Comparison of ENCODE assay signal across 30 cellular contexts in the genomic region with DNA sequence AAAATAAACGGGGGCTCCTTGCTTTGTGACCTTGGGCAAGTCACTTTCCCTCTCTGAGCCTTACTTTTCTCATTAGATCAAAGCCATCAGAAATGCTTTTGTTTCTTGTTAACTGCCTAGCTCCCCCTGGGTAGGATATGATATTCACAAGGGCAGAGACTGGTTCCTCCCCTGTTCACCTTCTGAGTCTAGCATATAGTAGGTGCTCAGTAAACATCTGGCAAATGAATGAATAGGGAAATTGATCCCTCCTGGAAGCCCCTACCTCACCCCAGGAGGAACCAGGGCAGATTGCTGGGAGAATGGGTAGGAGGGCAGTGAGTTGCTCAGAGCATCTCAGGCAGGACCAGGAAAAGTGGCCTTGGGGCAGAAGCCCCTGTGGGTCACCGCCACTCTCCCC. TPM values are rescaled to one million over a fixed set of nuclear protein-coding genes. Genes with fewer than 3 reads are reported as not detected.
"Had no signal": no experiment of that assay in that cellular context is flagged by ENCODE, and none has a peak within 500 bp of the region (broad histone marks: within the 10 kb centered on the region; RNA-seq: fewer than 3 reads in every experiment).

No MANE protein-coding gene starts in this region.

- DNase-seq: naive B cell; naive thymus-derived CD8-positive, alpha-beta T cell; nucleus accumbens; ovary; psoas muscle; right lobe of liver; sigmoid colon; small intestine; stimulated activated CD4-positive, alpha-beta T cell treated with anti-CD3 and anti-CD28 coated beads, Interleukin-15, amount 100 ng/mL, for 24 hours; stimulated activated CD4-positive, alpha-beta T cell treated with anti-CD3 and anti-CD28 coated beads, Interleukin-2, amount 100 ng/mL, for 24 hours; stimulated activated CD4-positive, alpha-beta T cell treated with anti-CD3 and anti-CD28 coated beads, Interleukin-2, amount 100 ng/mL, for 48 hours; stimulated activated CD4-positive, alpha-beta T cell treated with anti-CD3 and anti-CD28 coated beads, Interleukin-4, amount 100 ng/mL, for 24 hours; stimulated activated naive B cell treated with anti-CD40 and anti-IgM and Interleukin-4, amounts not matched to agents 10 μg/mL and 1 μg/mL and 100 μg/mL, for 72 hours; stimulated activated naive CD4-positive, alpha-beta T cell treated with Interleukin-2 at 50 U/mL for 16 hours; stomach; thyroid gland; upper lobe of right lung; uterus had no signal

- ATAC-seq: naive thymus-derived CD8-positive, alpha-beta T cell; natural killer cell treated with Interleukin-12 subunit alpha and Interleukin-12 subunit beta and Interleukin-15 and Interleukin-18, amount 100 ng/mL, for 72 hours; psoas muscle; right cardiac atrium; right lobe of liver; stimulated activated effector memory CD8-positive, alpha-beta T cell treated with anti-CD3 and anti-CD28 coated beads, Interleukin-12 subunit alpha, Interleukin-12 subunit beta, amount 100 ng/mL, for 72 hours; stimulated activated naive B cell treated with anti-CD40 and anti-IgM and Interleukin-4, amounts not matched to agents 10 μg/mL and 1 μg/mL and 100 μg/mL, for 72 hours; upper lobe of right lung had no signal

- H3K36me3 Mint-ChIP-seq: naive B cell; natural killer cell treated with Interleukin-12 subunit alpha and Interleukin-12 subunit beta and Interleukin-15 and Interleukin-18, amount 100 ng/mL, for 72 hours; type B pancreatic cell had no signal

- H2AFZ ChIP-seq: parathyroid adenoma had no signal

- H3K4me3 Mint-ChIP-seq: naive B cell; naive thymus-derived CD8-positive, alpha-beta T cell; natural killer cell treated with Interleukin-12 subunit alpha and Interleukin-12 subunit beta and Interleukin-15 and Interleukin-18, amount 100 ng/mL, for 72 hours; stimulated activated effector memory CD8-positive, alpha-beta T cell treated with anti-CD3 and anti-CD28 coated beads, Interleukin-12 subunit alpha, Interleukin-12 subunit beta, amount 100 ng/mL, for 72 hours; stimulated activated naive B cell treated with anti-CD40 and anti-IgM and Interleukin-4, amounts not matched to agents 10 μg/mL and 1 μg/mL and 100 μg/mL, for 72 hours; stimulated activated naive CD8-positive, alpha-beta T cell treated with anti-CD3 and anti-CD28 coated beads, Interleukin-15, Interleukin-2, amounts not matched to agents 100 ng/mL and 50 ng/mL, for 24 hours; type B pancreatic cell had no signal

- H3K4me1 Mint-ChIP-seq: stimulated activated effector memory CD8-positive, alpha-beta T cell treated with anti-CD3 and anti-CD28 coated beads, Interleukin-12 subunit alpha, Interleukin-12 subunit beta, amount 100 ng/mL, for 72 hours had no signal

- H3K27me3 Mint-ChIP-seq: naive B cell; naive thymus-derived CD8-positive, alpha-beta T cell; natural killer cell treated with Interleukin-12 subunit alpha and Interleukin-12 subunit beta and Interleukin-15 and Interleukin-18, amount 100 ng/mL, for 72 hours; progenitor cell of endocrine pancreas; stimulated activated naive B cell treated with anti-CD40 and anti-IgM and Interleukin-4, amounts not matched to agents 10 μg/mL and 1 μg/mL and 100 μg/mL, for 72 hours; stimulated activated naive CD8-positive, alpha-beta T cell treated with anti-CD3 and anti-CD28 coated beads, Interleukin-15, Interleukin-2, amounts not matched to agents 100 ng/mL and 50 ng/mL, for 24 hours; type B pancreatic cell had no signal

- H3K9ac ChIP-seq: parathyroid adenoma had no signal

- H3K4me3 ChIP-seq: ovary, psoas muscle, right lobe of liver, sigmoid colon, stomach, thoracic aorta, thyroid gland, tibial nerve, upper lobe of right lung, uterus had no signal

- H3K27ac ChIP-seq: neutrophil, ovary, parathyroid adenoma, psoas muscle, right lobe of liver, sigmoid colon, stomach, thoracic aorta, thyroid gland, tibial nerve, upper lobe of right lung, uterus had no signal

- H3K4me1 ChIP-seq: parathyroid adenoma, psoas muscle, right lobe of liver, thyroid gland, upper lobe of right lung, uterus had no signal

- H3K9me3 ChIP-seq: neutrophil, ovary, psoas muscle, right lobe of liver, sigmoid colon, stomach, thoracic aorta, thyroid gland, tibial nerve, upper lobe of right lung, uterus had no signal

- H3K79me2 ChIP-seq: parathyroid adenoma had no signal

- H3K27ac Mint-ChIP-seq: naive B cell; natural killer cell treated with Interleukin-12 subunit alpha and Interleukin-12 subunit beta and Interleukin-15 and Interleukin-18, amount 100 ng/mL, for 72 hours; progenitor cell of endocrine pancreas; stimulated activated effector memory CD8-positive, alpha-beta T cell treated with anti-CD3 and anti-CD28 coated beads, Interleukin-12 subunit alpha, Interleukin-12 subunit beta, amount 100 ng/mL, for 72 hours; stimulated activated naive B cell treated with anti-CD40 and anti-IgM and Interleukin-4, amounts not matched to agents 10 μg/mL and 1 μg/mL and 100 μg/mL, for 72 hours; stimulated activated naive CD8-positive, alpha-beta T cell treated with anti-CD3 and anti-CD28 coated beads, Interleukin-15, Interleukin-2, amounts not matched to agents 100 ng/mL and 50 ng/mL, for 24 hours; type B pancreatic cell had no signal

- FAIRE-seq: small intestine had no signal

- H3K27me3 ChIP-seq: neutrophil, ovary, right lobe of liver, sigmoid colon, stomach, thyroid gland, tibial nerve, upper lobe of right lung, uterus had no signal

- H3K36me3 ChIP-seq: ovary, uterus had no signal

- H3K9me3 Mint-ChIP-seq: naive B cell; naive thymus-derived CD8-positive, alpha-beta T cell; natural killer cell treated with Interleukin-12 subunit alpha and Interleukin-12 subunit beta and Interleukin-15 and Interleukin-18, amount 100 ng/mL, for 72 hours; stimulated activated effector memory CD8-positive, alpha-beta T cell treated with anti-CD3 and anti-CD28 coated beads, Interleukin-12 subunit alpha, Interleukin-12 subunit beta, amount 100 ng/mL, for 72 hours; stimulated activated naive B cell treated with anti-CD40 and anti-IgM and Interleukin-4, amounts not matched to agents 10 μg/mL and 1 μg/mL and 100 μg/mL, for 72 hours; stimulated activated naive CD8-positive, alpha-beta T cell treated with anti-CD3 and anti-CD28 coated beads, Interleukin-15, Interleukin-2, amounts not matched to agents 100 ng/mL and 50 ng/mL, for 24 hours; type B pancreatic cell had no signal

RNA-seq across cellular contexts. Expression of a gene that starts 23.9 kb away (rescaled TPM):
- polyA plus RNA-seq: neural cell had no signal

RNA-seq across cellular contexts. Expression of a gene that starts 37.7 kb away (rescaled TPM):
- total RNA-seq: naive thymus-derived CD8-positive, alpha-beta T cell; natural killer cell treated with Interleukin-12 subunit alpha and Interleukin-12 subunit beta and Interleukin-15 and Interleukin-18, amount 100 ng/mL, for 72 hours; temporal lobe had no signal
- polyA plus RNA-seq: naive thymus-derived CD8-positive, alpha-beta T cell; neural cell had no signal
